1 cellular context compared by ENCODE assay signal in the genomic region with DNA sequence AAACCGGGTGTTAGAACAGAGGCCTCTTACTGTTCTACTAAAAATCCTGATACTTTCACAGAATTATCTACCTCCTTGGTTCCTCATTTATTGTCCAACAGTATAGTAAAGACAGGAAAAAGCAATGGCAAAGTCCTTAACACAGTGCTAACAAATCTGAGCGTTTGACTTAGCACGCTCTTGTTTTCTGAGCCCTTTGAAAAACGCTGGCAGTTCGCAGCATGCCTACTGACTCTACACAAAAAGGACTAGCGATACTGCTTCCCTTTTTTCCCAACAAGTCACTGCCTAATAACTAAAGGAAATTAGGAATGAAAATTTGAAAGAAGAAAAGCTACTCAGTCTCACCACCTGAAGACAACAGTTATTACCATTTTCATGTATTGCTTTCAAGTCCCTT.
TF ChIP-seq lines count a peak whose summit lies in the region.

No MANE protein-coding gene starts in this region.

TF ChIP-seq in H1, 55 proteins besides CTCF, POLR2A, EP300 and RAD21:
- no peak for TF ChIP-seq ZNF274 (IDR thresholded peaks at IDR 0.05; ENCODE audit: borderline replicate concordance, extremely low read depth, low read length)
- no peak for TF ChIP-seq POLR2AphosphoS5 (IDR thresholded peaks at IDR 0.05; ENCODE audit: low read depth, low read length)
- TF ChIP-seq RFX5 (IDR thresholded peaks at IDR 0.05; ENCODE audit: borderline replicate concordance, low read depth, low read length): no peak
- TF ChIP-seq CHD2 (IDR thresholded peaks at IDR 0.05; ENCODE audit: low read length): no peak
- no peak for TF ChIP-seq KDM5A (IDR thresholded peaks at IDR 0.05; ENCODE audit: low read length)
- TF ChIP-seq, protein P1, sequence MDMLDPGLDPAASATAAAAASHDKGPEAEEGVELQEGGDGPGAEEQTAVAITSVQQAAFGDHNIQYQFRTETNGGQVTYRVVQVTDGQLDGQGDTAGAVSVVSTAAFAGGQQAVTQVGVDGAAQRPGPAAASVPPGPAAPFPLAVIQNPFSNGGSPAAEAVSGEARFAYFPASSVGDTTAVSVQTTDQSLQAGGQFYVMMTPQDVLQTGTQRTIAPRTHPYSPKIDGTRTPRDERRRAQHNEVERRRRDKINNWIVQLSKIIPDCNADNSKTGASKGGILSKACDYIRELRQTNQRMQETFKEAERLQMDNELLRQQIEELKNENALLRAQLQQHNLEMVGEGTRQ (IDR thresholded peaks at IDR 0.05; ENCODE audit: low read length): no peak
- TF ChIP-seq BACH1 (IDR thresholded peaks at IDR 0.05; ENCODE audit: low read length): no peak
- TF ChIP-seq HDAC6 (IDR thresholded peaks at IDR 0.05; ENCODE audit: low read depth, low read length): no peak
- no peak for TF ChIP-seq EGR1 (IDR thresholded peaks at IDR 0.05; ENCODE audit: borderline replicate concordance, low read depth, low read length)
- TF ChIP-seq TAF1 (IDR thresholded peaks at IDR 0.05; ENCODE audit: low read depth, low read length): no peak
- TF ChIP-seq JUND (IDR thresholded peaks at IDR 0.05; ENCODE audit: low read length): no peak
- TF ChIP-seq KDM1A (IDR thresholded peaks at IDR 0.05; ENCODE audit: borderline replicate concordance, low read length): no peak
- no peak for TF ChIP-seq CEBPB (IDR thresholded peaks at IDR 0.05; ENCODE audit: low read depth, low read length)
- TF ChIP-seq NRF1 (IDR thresholded peaks at IDR 0.05; ENCODE audit: low read depth, low read length): no peak
- no peak for TF ChIP-seq JUN (IDR thresholded peaks at IDR 0.05; ENCODE audit: low read depth, low read length)
- TF ChIP-seq POU5F1 (IDR thresholded peaks at IDR 0.05; ENCODE audit: low read depth, low read length): no peak
- TF ChIP-seq, protein P2, sequence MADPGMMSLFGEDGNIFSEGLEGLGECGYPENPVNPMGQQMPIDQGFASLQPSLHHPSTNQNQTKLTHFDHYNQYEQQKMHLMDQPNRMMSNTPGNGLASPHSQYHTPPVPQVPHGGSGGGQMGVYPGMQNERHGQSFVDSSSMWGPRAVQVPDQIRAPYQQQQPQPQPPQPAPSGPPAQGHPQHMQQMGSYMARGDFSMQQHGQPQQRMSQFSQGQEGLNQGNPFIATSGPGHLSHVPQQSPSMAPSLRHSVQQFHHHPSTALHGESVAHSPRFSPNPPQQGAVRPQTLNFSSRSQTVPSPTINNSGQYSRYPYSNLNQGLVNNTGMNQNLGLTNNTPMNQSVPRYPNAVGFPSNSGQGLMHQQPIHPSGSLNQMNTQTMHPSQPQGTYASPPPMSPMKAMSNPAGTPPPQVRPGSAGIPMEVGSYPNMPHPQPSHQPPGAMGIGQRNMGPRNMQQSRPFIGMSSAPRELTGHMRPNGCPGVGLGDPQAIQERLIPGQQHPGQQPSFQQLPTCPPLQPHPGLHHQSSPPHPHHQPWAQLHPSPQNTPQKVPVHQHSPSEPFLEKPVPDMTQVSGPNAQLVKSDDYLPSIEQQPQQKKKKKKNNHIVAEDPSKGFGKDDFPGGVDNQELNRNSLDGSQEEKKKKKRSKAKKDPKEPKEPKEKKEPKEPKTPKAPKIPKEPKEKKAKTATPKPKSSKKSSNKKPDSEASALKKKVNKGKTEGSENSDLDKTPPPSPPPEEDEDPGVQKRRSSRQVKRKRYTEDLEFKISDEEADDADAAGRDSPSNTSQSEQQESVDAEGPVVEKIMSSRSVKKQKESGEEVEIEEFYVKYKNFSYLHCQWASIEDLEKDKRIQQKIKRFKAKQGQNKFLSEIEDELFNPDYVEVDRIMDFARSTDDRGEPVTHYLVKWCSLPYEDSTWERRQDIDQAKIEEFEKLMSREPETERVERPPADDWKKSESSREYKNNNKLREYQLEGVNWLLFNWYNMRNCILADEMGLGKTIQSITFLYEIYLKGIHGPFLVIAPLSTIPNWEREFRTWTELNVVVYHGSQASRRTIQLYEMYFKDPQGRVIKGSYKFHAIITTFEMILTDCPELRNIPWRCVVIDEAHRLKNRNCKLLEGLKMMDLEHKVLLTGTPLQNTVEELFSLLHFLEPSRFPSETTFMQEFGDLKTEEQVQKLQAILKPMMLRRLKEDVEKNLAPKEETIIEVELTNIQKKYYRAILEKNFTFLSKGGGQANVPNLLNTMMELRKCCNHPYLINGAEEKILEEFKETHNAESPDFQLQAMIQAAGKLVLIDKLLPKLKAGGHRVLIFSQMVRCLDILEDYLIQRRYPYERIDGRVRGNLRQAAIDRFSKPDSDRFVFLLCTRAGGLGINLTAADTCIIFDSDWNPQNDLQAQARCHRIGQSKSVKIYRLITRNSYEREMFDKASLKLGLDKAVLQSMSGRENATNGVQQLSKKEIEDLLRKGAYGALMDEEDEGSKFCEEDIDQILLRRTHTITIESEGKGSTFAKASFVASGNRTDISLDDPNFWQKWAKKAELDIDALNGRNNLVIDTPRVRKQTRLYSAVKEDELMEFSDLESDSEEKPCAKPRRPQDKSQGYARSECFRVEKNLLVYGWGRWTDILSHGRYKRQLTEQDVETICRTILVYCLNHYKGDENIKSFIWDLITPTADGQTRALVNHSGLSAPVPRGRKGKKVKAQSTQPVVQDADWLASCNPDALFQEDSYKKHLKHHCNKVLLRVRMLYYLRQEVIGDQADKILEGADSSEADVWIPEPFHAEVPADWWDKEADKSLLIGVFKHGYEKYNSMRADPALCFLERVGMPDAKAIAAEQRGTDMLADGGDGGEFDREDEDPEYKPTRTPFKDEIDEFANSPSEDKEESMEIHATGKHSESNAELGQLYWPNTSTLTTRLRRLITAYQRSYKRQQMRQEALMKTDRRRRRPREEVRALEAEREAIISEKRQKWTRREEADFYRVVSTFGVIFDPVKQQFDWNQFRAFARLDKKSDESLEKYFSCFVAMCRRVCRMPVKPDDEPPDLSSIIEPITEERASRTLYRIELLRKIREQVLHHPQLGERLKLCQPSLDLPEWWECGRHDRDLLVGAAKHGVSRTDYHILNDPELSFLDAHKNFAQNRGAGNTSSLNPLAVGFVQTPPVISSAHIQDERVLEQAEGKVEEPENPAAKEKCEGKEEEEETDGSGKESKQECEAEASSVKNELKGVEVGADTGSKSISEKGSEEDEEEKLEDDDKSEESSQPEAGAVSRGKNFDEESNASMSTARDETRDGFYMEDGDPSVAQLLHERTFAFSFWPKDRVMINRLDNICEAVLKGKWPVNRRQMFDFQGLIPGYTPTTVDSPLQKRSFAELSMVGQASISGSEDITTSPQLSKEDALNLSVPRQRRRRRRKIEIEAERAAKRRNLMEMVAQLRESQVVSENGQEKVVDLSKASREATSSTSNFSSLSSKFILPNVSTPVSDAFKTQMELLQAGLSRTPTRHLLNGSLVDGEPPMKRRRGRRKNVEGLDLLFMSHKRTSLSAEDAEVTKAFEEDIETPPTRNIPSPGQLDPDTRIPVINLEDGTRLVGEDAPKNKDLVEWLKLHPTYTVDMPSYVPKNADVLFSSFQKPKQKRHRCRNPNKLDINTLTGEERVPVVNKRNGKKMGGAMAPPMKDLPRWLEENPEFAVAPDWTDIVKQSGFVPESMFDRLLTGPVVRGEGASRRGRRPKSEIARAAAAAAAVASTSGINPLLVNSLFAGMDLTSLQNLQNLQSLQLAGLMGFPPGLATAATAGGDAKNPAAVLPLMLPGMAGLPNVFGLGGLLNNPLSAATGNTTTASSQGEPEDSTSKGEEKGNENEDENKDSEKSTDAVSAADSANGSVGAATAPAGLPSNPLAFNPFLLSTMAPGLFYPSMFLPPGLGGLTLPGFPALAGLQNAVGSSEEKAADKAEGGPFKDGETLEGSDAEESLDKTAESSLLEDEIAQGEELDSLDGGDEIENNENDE (IDR thresholded peaks at IDR 0.05; ENCODE audit: insufficient replicate concordance, low read length): no peak
- TF ChIP-seq, protein P3, sequence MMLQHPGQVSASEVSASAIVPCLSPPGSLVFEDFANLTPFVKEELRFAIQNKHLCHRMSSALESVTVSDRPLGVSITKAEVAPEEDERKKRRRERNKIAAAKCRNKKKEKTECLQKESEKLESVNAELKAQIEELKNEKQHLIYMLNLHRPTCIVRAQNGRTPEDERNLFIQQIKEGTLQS (IDR thresholded peaks at IDR 0.05; ENCODE audit: insufficient read depth, low read depth, low read length): no peak
- TF ChIP-seq TEAD4 (IDR thresholded peaks at IDR 0.05; ENCODE audit: low read depth, low read length): no peak
